1 cellular context compared by ENCODE assay signal in the genomic region with DNA sequence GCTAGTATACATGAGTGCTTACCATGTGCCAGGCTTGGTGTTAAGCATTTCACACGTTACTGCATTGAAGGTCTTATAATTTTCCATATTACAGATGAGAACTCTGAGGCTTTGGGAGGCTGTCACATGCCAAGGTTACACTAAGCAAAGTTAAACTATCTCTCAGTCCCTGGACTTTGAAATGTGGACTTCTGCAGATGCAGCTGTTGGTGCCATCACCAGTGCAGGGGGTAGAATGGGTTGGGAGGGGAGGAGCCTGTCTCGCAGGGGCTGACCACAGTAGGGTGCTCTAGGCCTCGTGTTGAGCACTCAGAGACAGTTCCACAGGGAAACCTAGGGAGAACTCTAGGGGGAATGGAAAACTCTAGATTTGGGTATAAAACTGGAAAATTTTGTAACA.
TF ChIP-seq lines count a peak whose summit lies in the region.

No MANE protein-coding gene starts in this region.

TF ChIP-seq in HepG2, 621 proteins besides CTCF, POLR2A, EP300 and RAD21 (continued from another document and continues in another):
- TF ChIP-seq, protein P1, sequence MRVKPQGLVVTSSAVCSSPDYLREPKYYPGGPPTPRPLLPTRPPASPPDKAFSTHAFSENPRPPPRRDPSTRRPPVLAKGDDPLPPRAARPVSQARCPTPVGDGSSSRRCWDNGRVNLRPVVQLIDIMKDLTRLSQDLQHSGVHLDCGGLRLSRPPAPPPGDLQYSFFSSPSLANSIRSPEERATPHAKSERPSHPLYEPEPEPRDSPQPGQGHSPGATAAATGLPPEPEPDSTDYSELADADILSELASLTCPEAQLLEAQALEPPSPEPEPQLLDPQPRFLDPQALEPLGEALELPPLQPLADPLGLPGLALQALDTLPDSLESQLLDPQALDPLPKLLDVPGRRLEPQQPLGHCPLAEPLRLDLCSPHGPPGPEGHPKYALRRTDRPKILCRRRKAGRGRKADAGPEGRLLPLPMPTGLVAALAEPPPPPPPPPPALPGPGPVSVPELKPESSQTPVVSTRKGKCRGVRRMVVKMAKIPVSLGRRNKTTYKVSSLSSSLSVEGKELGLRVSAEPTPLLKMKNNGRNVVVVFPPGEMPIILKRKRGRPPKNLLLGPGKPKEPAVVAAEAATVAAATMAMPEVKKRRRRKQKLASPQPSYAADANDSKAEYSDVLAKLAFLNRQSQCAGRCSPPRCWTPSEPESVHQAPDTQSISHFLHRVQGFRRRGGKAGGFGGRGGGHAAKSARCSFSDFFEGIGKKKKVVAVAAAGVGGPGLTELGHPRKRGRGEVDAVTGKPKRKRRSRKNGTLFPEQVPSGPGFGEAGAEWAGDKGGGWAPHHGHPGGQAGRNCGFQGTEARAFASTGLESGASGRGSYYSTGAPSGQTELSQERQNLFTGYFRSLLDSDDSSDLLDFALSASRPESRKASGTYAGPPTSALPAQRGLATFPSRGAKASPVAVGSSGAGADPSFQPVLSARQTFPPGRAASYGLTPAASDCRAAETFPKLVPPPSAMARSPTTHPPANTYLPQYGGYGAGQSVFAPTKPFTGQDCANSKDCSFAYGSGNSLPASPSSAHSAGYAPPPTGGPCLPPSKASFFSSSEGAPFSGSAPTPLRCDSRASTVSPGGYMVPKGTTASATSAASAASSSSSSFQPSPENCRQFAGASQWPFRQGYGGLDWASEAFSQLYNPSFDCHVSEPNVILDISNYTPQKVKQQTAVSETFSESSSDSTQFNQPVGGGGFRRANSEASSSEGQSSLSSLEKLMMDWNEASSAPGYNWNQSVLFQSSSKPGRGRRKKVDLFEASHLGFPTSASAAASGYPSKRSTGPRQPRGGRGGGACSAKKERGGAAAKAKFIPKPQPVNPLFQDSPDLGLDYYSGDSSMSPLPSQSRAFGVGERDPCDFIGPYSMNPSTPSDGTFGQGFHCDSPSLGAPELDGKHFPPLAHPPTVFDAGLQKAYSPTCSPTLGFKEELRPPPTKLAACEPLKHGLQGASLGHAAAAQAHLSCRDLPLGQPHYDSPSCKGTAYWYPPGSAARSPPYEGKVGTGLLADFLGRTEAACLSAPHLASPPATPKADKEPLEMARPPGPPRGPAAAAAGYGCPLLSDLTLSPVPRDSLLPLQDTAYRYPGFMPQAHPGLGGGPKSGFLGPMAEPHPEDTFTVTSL (CRISPR knock-in tag; IDR thresholded peaks at IDR 0.05; ENCODE audit: borderline replicate concordance) = 0 out of 2 replicates have a peak, but pooled peaks have one; percentile 27
- TF ChIP-seq ZNF878 (CRISPR knock-in tag; IDR thresholded peaks at IDR 0.05) = 0 out of 2 replicates have a peak, but pooled peaks have one; percentile 32
- no peak for TF ChIP-seq PAWR (CRISPR knock-in tag; IDR thresholded peaks at IDR 0.05; ENCODE audit: borderline replicate concordance)
- TF ChIP-seq ETV5 (CRISPR knock-in tag; IDR thresholded peaks at IDR 0.05; ENCODE audit: borderline replicate concordance) = no peak
- no peak; the same call in 1 of the 2 replicates for TF ChIP-seq BCL6 (CRISPR knock-in tag; IDR thresholded peaks at IDR 0.05)
- no peak for TF ChIP-seq ZNF12 (CRISPR knock-in tag; IDR thresholded peaks at IDR 0.05)
- no peak for TF ChIP-seq GATAD1 (CRISPR knock-in tag; IDR thresholded peaks at IDR 0.05)
- TF ChIP-seq, protein P2, sequence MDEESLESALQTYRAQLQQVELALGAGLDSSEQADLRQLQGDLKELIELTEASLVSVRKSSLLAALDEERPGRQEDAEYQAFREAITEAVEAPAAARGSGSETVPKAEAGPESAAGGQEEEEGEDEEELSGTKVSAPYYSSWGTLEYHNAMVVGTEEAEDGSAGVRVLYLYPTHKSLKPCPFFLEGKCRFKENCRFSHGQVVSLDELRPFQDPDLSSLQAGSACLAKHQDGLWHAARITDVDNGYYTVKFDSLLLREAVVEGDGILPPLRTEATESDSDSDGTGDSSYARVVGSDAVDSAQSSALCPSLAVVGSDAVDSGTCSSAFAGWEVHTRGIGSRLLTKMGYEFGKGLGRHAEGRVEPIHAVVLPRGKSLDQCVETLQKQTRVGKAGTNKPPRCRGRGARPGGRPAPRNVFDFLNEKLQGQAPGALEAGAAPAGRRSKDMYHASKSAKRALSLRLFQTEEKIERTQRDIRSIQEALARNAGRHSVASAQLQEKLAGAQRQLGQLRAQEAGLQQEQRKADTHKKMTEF (CRISPR knock-in tag; IDR thresholded peaks at IDR 0.05) = no peak; the same call in 1 of the 2 replicates
- TF ChIP-seq MIER2 (CRISPR knock-in tag; IDR thresholded peaks at IDR 0.05) = no peak
- TF ChIP-seq FOXC1 (CRISPR knock-in tag; IDR thresholded peaks at IDR 0.05; ENCODE audit: borderline replicate concordance) = no peak
- no peak for TF ChIP-seq RFX5 (IDR thresholded peaks at IDR 0.05; ENCODE audit: low read depth, low read length)
- no peak for TF ChIP-seq SUZ12 (IDR thresholded peaks at IDR 0.05; ENCODE audit: low read depth, low read length)
- no peak for TF ChIP-seq ZBTB7B (CRISPR knock-in tag; IDR thresholded peaks at IDR 0.05)
- TF ChIP-seq ZSCAN22 (CRISPR knock-in tag; IDR thresholded peaks at IDR 0.05) = no peak
- no peak for TF ChIP-seq MXD4 (CRISPR knock-in tag; IDR thresholded peaks at IDR 0.05)
- TF ChIP-seq ZNF598 (CRISPR knock-in tag; IDR thresholded peaks at IDR 0.05; ENCODE audit: borderline replicate concordance) = no peak
- TF ChIP-seq ZNF224 (CRISPR knock-in tag; IDR thresholded peaks at IDR 0.05) = no peak
- TF ChIP-seq ZMYM4 (CRISPR knock-in tag; IDR thresholded peaks at IDR 0.05) = 0 out of 2 replicates have a peak, but pooled peaks have one; percentile 37
- TF ChIP-seq ZNF781 (CRISPR knock-in tag; IDR thresholded peaks at IDR 0.05; ENCODE audit: borderline replicate concordance, not compliant biosample characterization) = no peak
- TF ChIP-seq ZFP37 (CRISPR knock-in tag; IDR thresholded peaks at IDR 0.05; ENCODE audit: borderline replicate concordance) = no peak
- TF ChIP-seq FLYWCH1 (CRISPR knock-in tag; IDR thresholded peaks at IDR 0.05) = no peak
- TF ChIP-seq, protein P3, sequence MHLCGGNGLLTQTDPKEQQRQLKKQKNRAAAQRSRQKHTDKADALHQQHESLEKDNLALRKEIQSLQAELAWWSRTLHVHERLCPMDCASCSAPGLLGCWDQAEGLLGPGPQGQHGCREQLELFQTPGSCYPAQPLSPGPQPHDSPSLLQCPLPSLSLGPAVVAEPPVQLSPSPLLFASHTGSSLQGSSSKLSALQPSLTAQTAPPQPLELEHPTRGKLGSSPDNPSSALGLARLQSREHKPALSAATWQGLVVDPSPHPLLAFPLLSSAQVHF (CRISPR knock-in tag; IDR thresholded peaks at IDR 0.05) = no peak
- TF ChIP-seq, protein P4, sequence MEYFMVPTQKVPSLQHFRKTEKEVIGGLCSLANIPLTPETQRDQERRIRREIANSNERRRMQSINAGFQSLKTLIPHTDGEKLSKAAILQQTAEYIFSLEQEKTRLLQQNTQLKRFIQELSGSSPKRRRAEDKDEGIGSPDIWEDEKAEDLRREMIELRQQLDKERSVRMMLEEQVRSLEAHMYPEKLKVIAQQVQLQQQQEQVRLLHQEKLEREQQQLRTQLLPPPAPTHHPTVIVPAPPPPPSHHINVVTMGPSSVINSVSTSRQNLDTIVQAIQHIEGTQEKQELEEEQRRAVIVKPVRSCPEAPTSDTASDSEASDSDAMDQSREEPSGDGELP (IDR thresholded peaks at IDR 0.05; ENCODE audit: borderline replicate concordance, low read depth) = peak; percentile 74; the same call in 1 of the 2 replicates
- no peak for TF ChIP-seq PCBP1 (IDR thresholded peaks at IDR 0.05; ENCODE audit: borderline replicate concordance, low read depth, low read length)
- no peak for TF ChIP-seq CBX2 (IDR thresholded peaks at IDR 0.05; ENCODE audit: low read depth, low read length)
- TF ChIP-seq CBX2 (CRISPR knock-in tag; IDR thresholded peaks at IDR 0.05; ENCODE audit: low read depth) = no peak
- TF ChIP-seq NCOR1 (IDR thresholded peaks at IDR 0.05; ENCODE audit: borderline replicate concordance, low read length) = peak; percentile 41; the same call in 1 of the 2 replicates
- TF ChIP-seq ZNF468 (CRISPR knock-in tag; IDR thresholded peaks at IDR 0.05) = no peak
- TF ChIP-seq KMT2B (CRISPR knock-in tag; IDR thresholded peaks at IDR 0.05) = no peak
- TF ChIP-seq, protein P5, sequence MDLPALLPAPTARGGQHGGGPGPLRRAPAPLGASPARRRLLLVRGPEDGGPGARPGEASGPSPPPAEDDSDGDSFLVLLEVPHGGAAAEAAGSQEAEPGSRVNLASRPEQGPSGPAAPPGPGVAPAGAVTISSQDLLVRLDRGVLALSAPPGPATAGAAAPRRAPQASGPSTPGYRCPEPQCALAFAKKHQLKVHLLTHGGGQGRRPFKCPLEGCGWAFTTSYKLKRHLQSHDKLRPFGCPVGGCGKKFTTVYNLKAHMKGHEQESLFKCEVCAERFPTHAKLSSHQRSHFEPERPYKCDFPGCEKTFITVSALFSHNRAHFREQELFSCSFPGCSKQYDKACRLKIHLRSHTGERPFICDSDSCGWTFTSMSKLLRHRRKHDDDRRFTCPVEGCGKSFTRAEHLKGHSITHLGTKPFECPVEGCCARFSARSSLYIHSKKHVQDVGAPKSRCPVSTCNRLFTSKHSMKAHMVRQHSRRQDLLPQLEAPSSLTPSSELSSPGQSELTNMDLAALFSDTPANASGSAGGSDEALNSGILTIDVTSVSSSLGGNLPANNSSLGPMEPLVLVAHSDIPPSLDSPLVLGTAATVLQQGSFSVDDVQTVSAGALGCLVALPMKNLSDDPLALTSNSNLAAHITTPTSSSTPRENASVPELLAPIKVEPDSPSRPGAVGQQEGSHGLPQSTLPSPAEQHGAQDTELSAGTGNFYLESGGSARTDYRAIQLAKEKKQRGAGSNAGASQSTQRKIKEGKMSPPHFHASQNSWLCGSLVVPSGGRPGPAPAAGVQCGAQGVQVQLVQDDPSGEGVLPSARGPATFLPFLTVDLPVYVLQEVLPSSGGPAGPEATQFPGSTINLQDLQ (CRISPR knock-in tag; IDR thresholded peaks at IDR 0.05) = no peak
- TF ChIP-seq ELF3 (CRISPR knock-in tag; IDR thresholded peaks at IDR 0.05) = 0 out of 2 replicates have a peak, but pooled peaks have one; percentile 23
- no peak for TF ChIP-seq MYNN (CRISPR knock-in tag; IDR thresholded peaks at IDR 0.05; ENCODE audit: low read depth)
- TF ChIP-seq ZNF160 (CRISPR knock-in tag; IDR thresholded peaks at IDR 0.05) = no peak
- TF ChIP-seq YEATS4 (CRISPR knock-in tag; IDR thresholded peaks at IDR 0.05; ENCODE audit: borderline replicate concordance) = no peak
- no peak for TF ChIP-seq DNMT1 (CRISPR knock-in tag; IDR thresholded peaks at IDR 0.05)
- TF ChIP-seq, protein P6, sequence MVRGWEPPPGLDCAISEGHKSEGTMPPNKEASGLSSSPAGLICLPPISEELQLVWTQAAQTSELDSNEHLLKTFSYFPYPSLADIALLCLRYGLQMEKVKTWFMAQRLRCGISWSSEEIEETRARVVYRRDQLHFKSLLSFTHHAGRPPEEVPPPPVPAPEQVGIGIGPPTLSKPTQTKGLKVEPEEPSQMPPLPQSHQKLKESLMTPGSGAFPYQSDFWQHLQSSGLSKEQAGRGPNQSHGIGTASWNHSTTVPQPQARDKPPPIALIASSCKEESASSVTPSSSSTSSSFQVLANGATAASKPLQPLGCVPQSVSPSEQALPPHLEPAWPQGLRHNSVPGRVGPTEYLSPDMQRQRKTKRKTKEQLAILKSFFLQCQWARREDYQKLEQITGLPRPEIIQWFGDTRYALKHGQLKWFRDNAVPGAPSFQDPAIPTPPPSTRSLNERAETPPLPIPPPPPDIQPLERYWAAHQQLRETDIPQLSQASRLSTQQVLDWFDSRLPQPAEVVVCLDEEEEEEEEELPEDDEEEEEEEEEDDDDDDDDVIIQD (CRISPR knock-in tag; IDR thresholded peaks at IDR 0.05; ENCODE audit: low read depth) = 0 out of 2 replicates have a peak, but pooled peaks have one; percentile 29
- TF ChIP-seq NFE2L1 (CRISPR knock-in tag; IDR thresholded peaks at IDR 0.05; ENCODE audit: borderline replicate concordance) = no peak
- no peak for TF ChIP-seq NAIF1 (CRISPR knock-in tag; IDR thresholded peaks at IDR 0.05; ENCODE audit: borderline replicate concordance)
- no peak for TF ChIP-seq TOE1 (CRISPR knock-in tag; IDR thresholded peaks at IDR 0.05)
- no peak for TF ChIP-seq NR1H2 (CRISPR knock-in tag; IDR thresholded peaks at IDR 0.05; ENCODE audit: borderline replicate concordance, low read depth)
- TF ChIP-seq ZNF768 (CRISPR knock-in tag; IDR thresholded peaks at IDR 0.05) = no peak
- no peak for TF ChIP-seq GABPA (IDR thresholded peaks at IDR 0.05; ENCODE audit: low read depth, low read length)
- TF ChIP-seq GABPA (CRISPR knock-in tag; IDR thresholded peaks at IDR 0.05; ENCODE audit: low read depth) = no peak
- TF ChIP-seq, protein P7, sequence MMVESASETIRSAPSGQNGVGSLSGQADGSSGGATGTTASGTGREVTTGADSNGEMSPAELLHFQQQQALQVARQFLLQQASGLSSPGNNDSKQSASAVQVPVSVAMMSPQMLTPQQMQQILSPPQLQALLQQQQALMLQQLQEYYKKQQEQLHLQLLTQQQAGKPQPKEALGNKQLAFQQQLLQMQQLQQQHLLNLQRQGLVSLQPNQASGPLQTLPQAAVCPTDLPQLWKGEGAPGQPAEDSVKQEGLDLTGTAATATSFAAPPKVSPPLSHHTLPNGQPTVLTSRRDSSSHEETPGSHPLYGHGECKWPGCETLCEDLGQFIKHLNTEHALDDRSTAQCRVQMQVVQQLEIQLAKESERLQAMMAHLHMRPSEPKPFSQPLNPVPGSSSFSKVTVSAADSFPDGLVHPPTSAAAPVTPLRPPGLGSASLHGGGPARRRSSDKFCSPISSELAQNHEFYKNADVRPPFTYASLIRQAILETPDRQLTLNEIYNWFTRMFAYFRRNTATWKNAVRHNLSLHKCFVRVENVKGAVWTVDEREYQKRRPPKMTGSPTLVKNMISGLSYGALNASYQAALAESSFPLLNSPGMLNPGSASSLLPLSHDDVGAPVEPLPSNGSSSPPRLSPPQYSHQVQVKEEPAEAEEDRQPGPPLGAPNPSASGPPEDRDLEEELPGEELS (CRISPR knock-in tag; IDR thresholded peaks at IDR 0.05) = no peak
- TF ChIP-seq, protein P8, sequence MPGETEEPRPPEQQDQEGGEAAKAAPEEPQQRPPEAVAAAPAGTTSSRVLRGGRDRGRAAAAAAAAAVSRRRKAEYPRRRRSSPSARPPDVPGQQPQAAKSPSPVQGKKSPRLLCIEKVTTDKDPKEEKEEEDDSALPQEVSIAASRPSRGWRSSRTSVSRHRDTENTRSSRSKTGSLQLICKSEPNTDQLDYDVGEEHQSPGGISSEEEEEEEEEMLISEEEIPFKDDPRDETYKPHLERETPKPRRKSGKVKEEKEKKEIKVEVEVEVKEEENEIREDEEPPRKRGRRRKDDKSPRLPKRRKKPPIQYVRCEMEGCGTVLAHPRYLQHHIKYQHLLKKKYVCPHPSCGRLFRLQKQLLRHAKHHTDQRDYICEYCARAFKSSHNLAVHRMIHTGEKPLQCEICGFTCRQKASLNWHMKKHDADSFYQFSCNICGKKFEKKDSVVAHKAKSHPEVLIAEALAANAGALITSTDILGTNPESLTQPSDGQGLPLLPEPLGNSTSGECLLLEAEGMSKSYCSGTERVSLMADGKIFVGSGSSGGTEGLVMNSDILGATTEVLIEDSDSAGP (CRISPR knock-in tag; IDR thresholded peaks at IDR 0.05; ENCODE audit: borderline replicate concordance) = no peak
- TF ChIP-seq ZFP62 (CRISPR knock-in tag; IDR thresholded peaks at IDR 0.05) = no peak
- no peak for TF ChIP-seq RELA (CRISPR knock-in tag; IDR thresholded peaks at IDR 0.05)
- TF ChIP-seq ZNF746 (CRISPR knock-in tag; IDR thresholded peaks at IDR 0.05) = no peak
- TF ChIP-seq, protein P9, sequence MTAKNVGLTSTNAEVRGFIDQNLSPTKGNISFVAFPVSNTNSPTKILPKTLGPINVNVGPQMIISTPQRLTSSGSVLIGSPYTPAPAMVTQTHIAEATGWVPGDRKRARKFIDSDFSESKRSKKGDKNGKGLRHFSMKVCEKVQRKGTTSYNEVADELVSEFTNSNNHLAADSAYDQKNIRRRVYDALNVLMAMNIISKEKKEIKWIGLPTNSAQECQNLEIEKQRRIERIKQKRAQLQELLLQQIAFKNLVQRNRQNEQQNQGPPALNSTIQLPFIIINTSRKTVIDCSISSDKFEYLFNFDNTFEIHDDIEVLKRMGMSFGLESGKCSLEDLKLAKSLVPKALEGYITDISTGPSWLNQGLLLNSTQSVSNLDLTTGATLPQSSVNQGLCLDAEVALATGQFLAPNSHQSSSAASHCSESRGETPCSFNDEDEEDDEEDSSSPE (CRISPR knock-in tag; IDR thresholded peaks at IDR 0.05) = no peak
